30 cellular contexts compared by ENCODE assay signal in genomic region chr5:113719549-113719948, GRCh38.
"Had no signal": no experiment of that assay in that cellular context is flagged by ENCODE, and none has a peak within 500 bp of the region (broad histone marks: within the 10 kb centered on the region; RNA-seq: fewer than 3 reads in every experiment).

No MANE protein-coding gene starts in this region.

- H3K4me1 Mint-ChIP-seq: immature natural killer cell; naive thymus-derived CD8-positive, alpha-beta T cell; neural crest cell; stimulated activated memory B cell treated with anti-CD40 and anti-IgM and Interleukin-4, amounts not matched to agents 10 μg/mL and 1 μg/mL and 100 μg/mL, for 72 hours; stimulated activated naive CD8-positive, alpha-beta T cell treated with anti-CD3 and anti-CD28 coated beads, Interleukin-15, amount 100 ng/mL, for 72 hours had no signal

- H3K36me3 Mint-ChIP-seq: immature natural killer cell; stimulated activated memory B cell treated with anti-CD40 and anti-IgM and Interleukin-4, amounts not matched to agents 10 μg/mL and 1 μg/mL and 100 μg/mL, for 72 hours had no signal

- H3K27me3 ChIP-seq: left lung, neutrophil, ovary, right atrium auricular region, right lobe of liver, tibial nerve, uterus had no signal

- H3K27me3 Mint-ChIP-seq: progenitor cell of endocrine pancreas; stimulated activated memory B cell treated with anti-CD40 and anti-IgM and Interleukin-4, amounts not matched to agents 10 μg/mL and 1 μg/mL and 100 μg/mL, for 72 hours; stimulated activated naive CD8-positive, alpha-beta T cell treated with anti-CD3 and anti-CD28 coated beads, Interleukin-15, amount 100 ng/mL, for 72 hours; type B pancreatic cell had no signal

- H3K36me3 ChIP-seq: left lung, lower lobe of right lung, neutrophil, ovary, right atrium auricular region, right lobe of liver, tibial nerve, uterus had no signal

- ATAC-seq: left colon; left lung; lower lobe of right lung; naive thymus-derived CD8-positive, alpha-beta T cell; right lobe of liver; stimulated activated memory B cell treated with anti-CD40 and anti-IgM and Interleukin-4, amounts not matched to agents 10 μg/mL and 1 μg/mL and 100 μg/mL, for 72 hours; stimulated activated naive CD8-positive, alpha-beta T cell treated with anti-CD3 and anti-CD28 coated beads, Interleukin-15, amount 100 ng/mL, for 72 hours had no signal

- H3K4me1 ChIP-seq: left lung, lower lobe of right lung, right atrium auricular region, right lobe of liver, tibial nerve, uterus had no signal

- FAIRE-seq: islet of Langerhans had no signal

- H3K4me3 Mint-ChIP-seq: immature natural killer cell; naive thymus-derived CD8-positive, alpha-beta T cell; nephron; neural crest cell; stimulated activated memory B cell treated with anti-CD40 and anti-IgM and Interleukin-4, amounts not matched to agents 10 μg/mL and 1 μg/mL and 100 μg/mL, for 72 hours; stimulated activated naive CD8-positive, alpha-beta T cell treated with anti-CD3 and anti-CD28 coated beads, Interleukin-15, amount 100 ng/mL, for 72 hours; type B pancreatic cell had no signal

- DNase-seq: hypothalamus; immature natural killer cell; kidney; left colon; left lung; lower lobe of right lung; mammary epithelial cell; mesenchymal stem cell; naive thymus-derived CD8-positive, alpha-beta T cell; occipital lobe; ovary; right lobe of liver; stimulated activated CD4-positive, alpha-beta T cell treated with anti-CD3 and anti-CD28 coated beads, Interleukin-1b, Interleukin-23, amount 100 ng/mL, for 48 hours; stimulated activated CD4-positive, alpha-beta T cell treated with anti-CD3 and anti-CD28 coated beads, Interleukin-2, amount 100 ng/mL, for 48 hours; stimulated activated CD4-positive, alpha-beta T cell treated with anti-CD3 and anti-CD28 coated beads, Interleukin-4, amount 100 ng/mL, for 4 hours; stimulated activated CD8-positive, alpha-beta memory T cell treated with anti-CD3 and anti-CD28 coated beads, Interleukin-4, amount 100 ng/mL, for 48 hours; stimulated activated naive CD4-positive, alpha-beta T cell treated with Interleukin-2 at 50 U/mL for 16 hours; stimulated activated naive CD8-positive, alpha-beta T cell treated with anti-CD3 and anti-CD28 coated beads, Interleukin-15, amount 100 ng/mL, for 72 hours; substantia nigra; uterus had no signal

- H3K27ac ChIP-seq: left lung, lower lobe of right lung, neutrophil, ovary, right atrium auricular region, right lobe of liver, tibial nerve, uterus had no signal

- H3K9me3 ChIP-seq: neutrophil, ovary, right lobe of liver, uterus had no signal

- H3K27ac Mint-ChIP-seq: immature natural killer cell; naive thymus-derived CD8-positive, alpha-beta T cell; progenitor cell of endocrine pancreas; stimulated activated memory B cell treated with anti-CD40 and anti-IgM and Interleukin-4, amounts not matched to agents 10 μg/mL and 1 μg/mL and 100 μg/mL, for 72 hours; stimulated activated naive CD8-positive, alpha-beta T cell treated with anti-CD3 and anti-CD28 coated beads, Interleukin-15, amount 100 ng/mL, for 72 hours; type B pancreatic cell had no signal

- H3K4me3 ChIP-seq: left lung, lower lobe of right lung, ovary, right atrium auricular region, right lobe of liver, smooth muscle cell, tibial nerve, uterus had no signal
